ENCODE assay signal across 15 cellular contexts in the genomic region with DNA sequence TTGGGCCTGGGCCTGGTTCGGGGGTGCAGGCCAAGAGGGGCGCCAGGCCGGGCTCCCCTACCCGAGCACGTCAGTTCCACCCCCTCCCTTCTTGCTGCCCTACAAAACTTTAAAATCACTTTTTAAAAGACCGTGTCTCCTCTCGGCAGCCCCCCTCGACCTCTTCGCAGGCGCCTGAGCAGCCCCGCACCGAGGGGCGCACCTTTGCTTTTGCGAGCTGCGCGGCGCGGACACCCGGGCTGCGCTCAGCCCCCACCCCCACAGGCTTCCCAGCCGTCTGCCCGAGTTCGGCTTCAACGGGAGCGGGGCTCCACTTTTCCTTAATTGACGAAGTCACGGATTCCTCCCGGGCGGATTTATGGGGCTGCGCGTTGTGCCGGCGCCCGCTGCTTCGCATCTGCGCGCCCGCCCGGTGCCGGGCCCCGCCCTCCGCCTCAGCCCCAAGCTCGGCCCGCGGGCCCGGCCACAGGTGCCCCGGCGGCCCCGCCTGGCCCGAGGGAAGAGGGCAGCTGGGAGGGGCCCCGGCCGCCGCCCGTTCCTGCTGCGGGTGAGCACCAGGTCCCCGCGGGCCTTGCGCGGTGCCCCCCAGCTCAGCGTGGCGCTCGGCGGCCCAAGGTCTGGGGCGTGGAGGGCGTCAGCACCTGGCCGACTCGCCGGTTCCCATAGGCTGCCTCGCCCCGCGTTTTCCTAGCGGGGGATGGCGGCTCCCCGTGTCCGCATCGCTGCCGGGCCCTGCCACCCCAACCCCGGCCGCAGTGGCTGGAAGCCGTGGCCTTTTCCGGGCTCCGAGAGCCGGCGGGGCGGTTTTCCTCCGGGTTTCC. TPM values are rescaled to one million over a fixed set of nuclear protein-coding genes. Genes with fewer than 3 reads are reported as not detected.
DNase-seq lines count a peak whose midpoint lies in the region; ATAC-seq and TF ChIP-seq lines count a peak whose summit lies in the region.
"Had no signal": no experiment of that assay in that cellular context is flagged by ENCODE, and none has a peak within 500 bp of the region (broad histone marks: within the 10 kb centered on the region; RNA-seq: fewer than 3 reads in every experiment).

No MANE protein-coding gene starts in this region.

- no peak for ATAC-seq in GM18858 (IDR thresholded peaks at IDR 0.05; ENCODE audit: unreplicated experiment)
- ATAC-seq: CD8-positive, alpha-beta T cell had no signal

- H3K27me3 ChIP-seq in HUES6 (ENCODE audit: control insufficient read depth, insufficient read depth, low read length), result peaks cover 100% of the 10 kb centered on the region
- H3K27me3 ChIP-seq in hepatocyte, result peaks cover 100% of the 10 kb centered on the region
- H3K27me3 ChIP-seq in MG63, result peaks cover 4% of the 10 kb centered on the region; the same call in 1 of the 2 replicates

- H3K79me2 ChIP-seq in hepatocyte, result no peaks in the 10 kb centered on the region

- no peaks in the 10 kb centered on the region for H3K36me3 ChIP-seq in HUES6 (ENCODE audit: control insufficient read depth, insufficient read depth, low read length)
- H3K36me3 ChIP-seq in hepatocyte (replicated peaks; ENCODE audit: insufficient read depth, low read depth), result no peaks in the 10 kb centered on the region
- no peaks in the 10 kb centered on the region for H3K36me3 ChIP-seq in MG63

- H3K4me1 Mint-ChIP-seq in mesothelial cell of epicardium, result peaks cover 6% of the 10 kb centered on the region

- H3K4me3 ChIP-seq in HUES6 (ENCODE audit: low read depth, low read length) (peak overlapping the region; percentile 36), hepatocyte (no peak overlapping the region), MG63 (no peak overlapping the region)

- H3K4me3 Mint-ChIP-seq in mesothelial cell of epicardium, result no peak overlapping the region
- H3K4me3 Mint-ChIP-seq: CD8-positive, alpha-beta T cell had no signal

- no peaks in the 10 kb centered on the region for H3K9me3 Mint-ChIP-seq in mesothelial cell of epicardium
- H3K9me3 Mint-ChIP-seq: CD8-positive, alpha-beta T cell had no signal

- no peaks in the 10 kb centered on the region for H3K9me2 ChIP-seq in hepatocyte (replicated peaks; ENCODE audit: insufficient read depth)

- H4K20me1 ChIP-seq in hepatocyte (ENCODE audit: insufficient read depth, poor library complexity, severe bottlenecking), result no peaks in the 10 kb centered on the region

- H3K27ac ChIP-seq in HUES6 (ENCODE audit: low read depth, low read length), result no peak overlapping the region
- H3K27ac ChIP-seq in hepatocyte, result no peak overlapping the region

- TF ChIP-seq CTCF in hepatocyte (IDR thresholded peaks at IDR 0.05; ENCODE audit: poor library complexity) (no peak), mesothelial cell of epicardium (IDR thresholded peaks at IDR 0.05; ENCODE audit: unreplicated experiment) (no peak)

- H3K4me1 ChIP-seq in HUES6 (ENCODE audit: control insufficient read depth, insufficient read depth, low read length), result peaks cover 28% of the 10 kb centered on the region
- peaks cover 13% of the 10 kb centered on the region for H3K4me1 ChIP-seq in hepatocyte (ENCODE audit: insufficient read depth)

- H3K9ac ChIP-seq in HUES6 (ENCODE audit: low read length), result no peak overlapping the region

- H3K9me3 ChIP-seq in HUES6 (ENCODE audit: control insufficient read depth, insufficient read depth, low read depth, low read length) (no peaks in the 10 kb centered on the region), hepatocyte (ENCODE audit: low read depth) (no peaks in the 10 kb centered on the region), MG63 (no peaks in the 10 kb centered on the region)

- no peak overlapping the region for H3K27ac Mint-ChIP-seq in mesothelial cell of epicardium
- H3K27ac Mint-ChIP-seq: brain; CD8-positive, alpha-beta T cell had no signal

- intact Hi-C loops in posterior vena cava (cut with DNase I), result no loop called here

- DNase-seq in D341Med (ENCODE audit: low spot score) (peak; percentile 71), hepatocyte (ENCODE audit: low spot score) (no peak), posterior vena cava (ENCODE audit: low spot score) (peak; percentile 67), mesothelial cell of epicardium (ENCODE audit: low spot score in 2 of 2, unreplicated experiment in 2 of 2) (no peak), MG63 (no peak), OCI-M2 (lab: John Stamatoyannopoulos, UW; ENCODE audit: unreplicated experiment) (no peak)
- DNase-seq: activated effector memory CD4-positive, alpha-beta T cell treated with anti-CD3 and anti-CD28 coated beads, Interleukin-2, amount 50 U/mL, for 16 hours; CD8-positive, alpha-beta T cell; KG1; NCI-H2029 treated with DMSO at 0.1 percent for 48 hours; NK-92 treated with Interleukin-12 subunit alpha and Interleukin-12 subunit beta, amount 100 ng/mL, for 24 hours had no signal

- peak overlapping the region; percentile 76 for H3K4me2 ChIP-seq in hepatocyte

- 4% methylated on average over 50 of the region's 86 CpGs for WGBS in hepatocyte (ENCODE audit: low lambda C conversion rate, missing lambda C conversion rate)

- H3K27me3 Mint-ChIP-seq in mesothelial cell of epicardium (ENCODE audit: low read depth), result peaks cover 95% of the 10 kb centered on the region

- H3K36me3 Mint-ChIP-seq in mesothelial cell of epicardium, result no peaks in the 10 kb centered on the region
- H3K36me3 Mint-ChIP-seq: brain; CD8-positive, alpha-beta T cell had no signal

- H2AFZ ChIP-seq in hepatocyte, result peak overlapping the region; percentile 60

RNA-seq across cellular contexts. Expression of a gene that starts 10.8 kb away (rescaled TPM):
- total RNA-seq in hepatocyte, result 2.3 and 2.8 TPM in 2 replicates
- 1.4 and 3.1 TPM in 2 replicates for polyA plus RNA-seq in hepatocyte
- total RNA-seq in posterior vena cava, result not detected
- total RNA-seq in mesothelial cell of epicardium, result not detected in 3 replicates
- total RNA-seq in MG63 (2014; rRNA removed; shearing (Covaris generic); ENCODE audit: low replicate concordance), result 0.32 TPM in 1 of 2 replicates, not detected in the other
- total RNA-seq: CD8-positive, alpha-beta T cell; mononuclear cell had no signal

Comparison
In these comparisons a context has a peak if more than half of its experiments do, and no peak if none do; other contexts are left out.
1. DNase-seq: peak in D341Med (single experiment) and posterior vena cava (single experiment); none in hepatocyte (single experiment), mesothelial cell of epicardium (0 of 2), MG63 (single experiment) and OCI-M2 (single experiment).